17 cellular contexts compared by ENCODE assay signal in genomic region chr16:630024-630814, GRCh38. TPM values are rescaled to one million over a fixed set of nuclear protein-coding genes. Genes with fewer than 3 reads are reported as not detected.
DNase-seq lines count a peak whose midpoint lies in the region; ATAC-seq and TF ChIP-seq lines count a peak whose summit lies in the region.
"Had no signal": no experiment of that assay in that cellular context is flagged by ENCODE, and none has a peak within 500 bp of the region (broad histone marks: within the 10 kb centered on the region; RNA-seq: fewer than 3 reads in every experiment).

No MANE protein-coding gene starts in this region.

- H3K9me3 ChIP-seq in H9 (ENCODE audit: control insufficient read depth, low read depth, low read length) (no peaks in the 10 kb centered on the region), lower lobe of right lung (no peaks in the 10 kb centered on the region), spleen (no peaks in the 10 kb centered on the region)
- H3K9me3 ChIP-seq: Peyer's patch, thyroid gland had no signal

- H3K9me3 Mint-ChIP-seq in H9, result no peaks in the 10 kb centered on the region

- H2BK120ac ChIP-seq in H9 (ENCODE audit: low read depth, low read length, poor library complexity, severe bottlenecking), result no peak overlapping the region

- peaks cover 6 to 30% of the 10 kb centered on the region in 2 experiments; a peak in 3 of 4 replicates for H3K4me1 Mint-ChIP-seq in H9

- no peak overlapping the region for H2AK5ac ChIP-seq in H9 (ENCODE audit: insufficient read length, low read length)

- H3K9ac ChIP-seq in H9 (ENCODE audit: extremely low read depth, insufficient read length, low read length), result no peak overlapping the region

- TF ChIP-seq CTCF in H9 (conservative IDR thresholded peaks at IDR 0.05) (no peak), lower lobe of right lung (IDR thresholded peaks at IDR 0.05) (no peak), spleen (IDR thresholded peaks at IDR 0.05 in 8 of 11, conservative IDR thresholded peaks at IDR 0.05 in 3 of 11) (no peak)

- peak overlapping the region; percentile 47 to 69; a peak in 4 of 5 replicates for H3K4me3 Mint-ChIP-seq in H9

- no peaks in the 10 kb centered on the region for H3K79me1 ChIP-seq in H9 (ENCODE audit: insufficient read depth, low read depth, low read length, poor library complexity, severe bottlenecking)

- no peak overlapping the region for H2BK15ac ChIP-seq in H9 (ENCODE audit: low read depth, low read length)

- no CpG with 5 or more reads among the region's 34 CpGs for WGBS in H9 (ENCODE audit: extremely low coverage, insufficient read length, low lambda C conversion rate)
- WGBS in spleen, 5 donors, result 28 to 55% (median 43%) methylated on average over 5 to 34 of the region's 34 CpGs

- intact Hi-C loops in lower lobe of right lung (cut with DNase I) (no loop called here), spleen (cut with DNase I; ENCODE audit: low total_unique reads) (no loop called here)

- H3K23ac ChIP-seq in H9 (ENCODE audit: insufficient read length, low read depth, low read length), result no peak overlapping the region

- H3K27ac Mint-ChIP-seq in H9, result peak overlapping the region; percentile 57 to 83 (median 67); a peak in 3 of 7 replicates

- no peaks in the 10 kb centered on the region for H4K20me1 ChIP-seq in H9 (ENCODE audit: control insufficient read depth, insufficient read depth, insufficient read length)

- no peak overlapping the region for H4K5ac ChIP-seq in H9 (ENCODE audit: insufficient read length, low read depth, low read length)

- H3K4me2 ChIP-seq in H9 (ENCODE audit: insufficient read depth, insufficient read length, low read length), result peak overlapping the region; percentile 16

- H3K4me1 ChIP-seq in H9 (ENCODE audit: insufficient read depth, low read length), result no peaks in the 10 kb centered on the region; the same call in 1 of the 2 replicates
- peaks cover 50% of the 10 kb centered on the region for H3K4me1 ChIP-seq in lower lobe of right lung
- peaks cover 4 to 51% (median 27%) of the 10 kb centered on the region in 6 donors for H3K4me1 ChIP-seq in spleen

- no peak overlapping the region for H3K56ac ChIP-seq in H9 (ENCODE audit: insufficient read length, low read depth, low read length)

- no peak overlapping the region for H3K4ac ChIP-seq in H9 (ENCODE audit: low read depth, low read length)

- DNase-seq in H9, result no peak
- no peak for DNase-seq in lower lobe of right lung
- DNase-seq in spleen, result peak; percentile 67
- DNase-seq in DMS153 (lab: John Stamatoyannopoulos, UW), result no peak
- no peak for DNase-seq in NCI-H1436 treated with DMSO at 0.1 percent for 48 hours (lab: John Stamatoyannopoulos, UW)
- DNase-seq in NCI-H2227 treated with DMSO at 0.1 percent for 48 hours (lab: John Stamatoyannopoulos, UW), result no peak
- DNase-seq: activated CD4-positive, alpha-beta T cell treated with anti-CD3 and anti-CD28 coated beads for 4 hours; activated T-cell treated with anti-CD3 and anti-CD28 coated beads, Interleukin-2, amount 50 U/mL, for 1 hour; hypothalamus; KG1; Peyer's patch; stimulated activated CD4-positive, alpha-beta T cell treated with anti-CD3 and anti-CD28 coated beads, Interleukin-15, amount 100 ng/mL, for 24 hours had no signal

- peaks cover 0 to 14% (median 0%) of the 10 kb centered on the region in 3 experiments; a peak in 4 of 7 replicates for H3K36me3 Mint-ChIP-seq in H9 (ENCODE audit: insufficient read depth in 1 of 3, low read depth in 3 of 3)

- H3K4me3 ChIP-seq in lower lobe of right lung (peak overlapping the region; percentile 8), spleen (no peak overlapping the region)
- H3K4me3 ChIP-seq: Peyer's patch, thyroid gland had no signal

- peaks cover 8% of the 10 kb centered on the region for H3K23me2 ChIP-seq in H9 (ENCODE audit: insufficient read length, low read depth, low read length, poor library complexity, severe bottlenecking)

- no peak overlapping the region for H2BK5ac ChIP-seq in H9 (ENCODE audit: insufficient read length, low read length)

- no peak overlapping the region for H2BK20ac ChIP-seq in H9 (ENCODE audit: low read depth, low read length, poor library complexity, severe bottlenecking)

- H3K27me3 Mint-ChIP-seq in H9 (ENCODE audit: low read depth), result no peaks in the 10 kb centered on the region

- H3K27me3 ChIP-seq in H9 (ENCODE audit: insufficient read depth, low read length), result no peaks in the 10 kb centered on the region
- H3K27me3 ChIP-seq in lower lobe of right lung (ENCODE audit: low read depth), result no peaks in the 10 kb centered on the region
- peaks cover 0 to 13% (median 0%) of the 10 kb centered on the region in 7 donors for H3K27me3 ChIP-seq in spleen (replicated peaks in 1 of 7)
- H3K27me3 ChIP-seq: Peyer's patch, thyroid gland had no signal

- no peak overlapping the region for H2AFZ ChIP-seq in H9 (ENCODE audit: low read length)

- H3K14ac ChIP-seq in H9 (ENCODE audit: insufficient read depth, low read length), result peak overlapping the region; percentile 3

- ATAC-seq in lower lobe of right lung, result no peak
- ATAC-seq in HG03571 (IDR thresholded peaks at IDR 0.05; ENCODE audit: unreplicated experiment), result no peak
- ATAC-seq: esophagus mucosa had no signal

- TF ChIP-seq POLR2A in spleen (IDR thresholded peaks at IDR 0.05), result no peak

- no peak overlapping the region for H3K27ac ChIP-seq in H9 (ENCODE audit: insufficient read length, low read depth, low read length)
- H3K27ac ChIP-seq in cingulate gyrus (ENCODE audit: low read depth, low read length), result peak overlapping the region; percentile 1
- peak overlapping the region; percentile 68 for H3K27ac ChIP-seq in lower lobe of right lung
- peak overlapping the region in 5 of 8 donors; percentile 14 to 48 (median 30) for H3K27ac ChIP-seq in spleen
- H3K27ac ChIP-seq: Peyer's patch, thyroid gland had no signal

- no peak overlapping the region for H4K91ac ChIP-seq in H9 (ENCODE audit: insufficient read length, low read depth, low read length)

- H4K8ac ChIP-seq in H9 (replicated peaks; ENCODE audit: insufficient read length, low read depth, low read length), result no peak overlapping the region

- H3K36me3 ChIP-seq in lower lobe of right lung, result peaks cover 44% of the 10 kb centered on the region
- H3K36me3 ChIP-seq in spleen, result peaks cover 0 to 73% (median 50%) of the 10 kb centered on the region in 6 donors

- no peaks in the 10 kb centered on the region for H3K79me2 ChIP-seq in H9 (ENCODE audit: insufficient read depth, low read length)

- peak overlapping the region; percentile 4 for H3K18ac ChIP-seq in H9 (ENCODE audit: insufficient read length, low read depth, low read length)

- H2BK12ac ChIP-seq in H9 (ENCODE audit: insufficient read length, low read depth, low read length), result no peak overlapping the region

- H3T11ph ChIP-seq in H9 (ENCODE audit: low read length), result no peak overlapping the region

RNA-seq across cellular contexts. Expression of gene WFIKKN1, which starts 0.6 kb away (rescaled TPM):
- total RNA-seq in H9 (2021) (8.3 and 8.7 TPM in 2 replicates), lower lobe of right lung (1.2 TPM), spleen (1 to 10 TPM in 3 of 7 donors, under 1 TPM in 4; 0.49 to 1.5 (median 0.95) TPM)
- 1 to 10 TPM in 1 of 3 donors, under 1 TPM in 2; 0.15 to 1.8 (median 0.30) TPM for polyA plus RNA-seq in spleen
- polyA plus RNA-seq: BJ had no signal

RNA-seq across cellular contexts. Expression of gene METTL26, which starts 5.9 kb away (rescaled TPM):
- total RNA-seq in H9 (2021), result 108 and 109 TPM in 2 replicates
- total RNA-seq in lower lobe of right lung, result 63.1 TPM
- 10 to 100 TPM; 39.6 to 78.4 (median 46.0) TPM for total RNA-seq in spleen
- polyA plus RNA-seq in spleen, result 100 to 1,000 TPM; 114 to 165 (median 133) TPM

RNA-seq across cellular contexts. Expression of gene MCRIP2, which starts 11.4 kb away (rescaled TPM):
- total RNA-seq in H9 (2021) (50.5 and 52.5 TPM in 2 replicates), lower lobe of right lung (47.7 TPM), spleen (10 to 100 TPM; 23.6 to 45.8 (median 36.1) TPM)
- polyA plus RNA-seq in spleen, result 100 to 1,000 TPM in 1 of 3 donors, 10 to 100 TPM in 2; 56.5 to 106 (median 80.8) TPM

RNA-seq across cellular contexts. Expression of gene WDR90, which starts 18.9 kb away (rescaled TPM):
- total RNA-seq in H9 (2021), result 61.8 and 68.2 TPM in 2 replicates
- 31.4 TPM for total RNA-seq in lower lobe of right lung
- total RNA-seq in spleen, result 10 to 100 TPM in 6 of 7 donors, 1 to 10 TPM in 1; 7.9 to 30.2 (median 16.7) TPM
- 10 to 100 TPM; 10.3 to 25.1 (median 22.1) TPM for polyA plus RNA-seq in spleen

RNA-seq across cellular contexts. Expression of gene RHOT2, which starts 37.7 kb away (rescaled TPM):
- total RNA-seq in H9 (2021), result 206 and 210 TPM in 2 replicates
- total RNA-seq in lower lobe of right lung, result 81.6 TPM
- total RNA-seq in spleen, result 100 to 1,000 TPM in 5 of 7 donors, 10 to 100 TPM in 2; 71.3 to 152 (median 131) TPM
- 100 to 1,000 TPM; 139 to 309 (median 245) TPM for polyA plus RNA-seq in spleen
